Comparison of ENCODE assay signal across 29 cellular contexts in genomic region chr10:108496131-108496530, GRCh38.
"Had no signal": no experiment of that assay in that cellular context is flagged by ENCODE, and none has a peak within 500 bp of the region (broad histone marks: within the 10 kb centered on the region; RNA-seq: fewer than 3 reads in every experiment).

No MANE protein-coding gene starts in this region.

- H3K79me2 ChIP-seq: parathyroid adenoma had no signal

- H3K27me3 ChIP-seq: foreskin keratinocyte, heart left ventricle, left lung, neural progenitor cell, sigmoid colon, upper lobe of left lung, vagina had no signal

- H3K9me3 ChIP-seq: lower lobe of right lung, psoas muscle, sigmoid colon, upper lobe of left lung, vagina had no signal

- FAIRE-seq: colon, endometrium, small intestine had no signal

- H2AFZ ChIP-seq: neural progenitor cell, parathyroid adenoma had no signal

- H3K4me2 ChIP-seq: neural progenitor cell had no signal

- H3K4me3 ChIP-seq: heart left ventricle, left lung, lower lobe of right lung, neural progenitor cell, psoas muscle, sigmoid colon, upper lobe of left lung, vagina had no signal

- H3K36me3 ChIP-seq: heart left ventricle, left lung, lower lobe of right lung, neural progenitor cell, sigmoid colon, upper lobe of left lung, vagina had no signal

- ATAC-seq: activated CD4-positive, alpha-beta T cell treated with anti-CD3 and anti-CD28 coated beads for 36 hours; activated CD8-positive, alpha-beta memory T cell treated with anti-CD3 and anti-CD28 coated beads, Interleukin-2, amount 10 ng/mL, durations not matched to agents 7 days and 5 days; activated CD8-positive, alpha-beta T cell treated with anti-CD3 and anti-CD28 coated beads, Interleukin-2, amount 10 ng/mL, durations not matched to agents 7 days and 5 days; activated naive CD8-positive, alpha-beta T cell treated with anti-CD3 and anti-CD28 coated beads, Interleukin-2, amount 50 U/mL, for 24 hours; foreskin keratinocyte; heart left ventricle; left lung; lower lobe of right lung; naive thymus-derived CD8-positive, alpha-beta T cell; psoas muscle; stimulated activated effector memory CD8-positive, alpha-beta T cell treated with anti-CD3 and anti-CD28 coated beads, Interleukin-12 subunit alpha, Interleukin-12 subunit beta, amount 100 ng/mL, for 72 hours had no signal

- H3K27ac ChIP-seq: epithelial cell of prostate, foreskin keratinocyte, heart left ventricle, left lung, lower lobe of right lung, neural progenitor cell, parathyroid adenoma, psoas muscle, sigmoid colon, upper lobe of left lung, vagina had no signal

- H3K4me1 ChIP-seq: foreskin keratinocyte, heart left ventricle, left lung, lower lobe of right lung, neural progenitor cell, parathyroid adenoma, psoas muscle, sigmoid colon, upper lobe of left lung, vagina had no signal

- DNase-seq: activated CD4-positive, alpha-beta T cell treated with anti-CD3 and anti-CD28 coated beads for 36 hours; activated CD4-positive, CD25-positive, alpha-beta regulatory T cell; activated CD8-positive, alpha-beta memory T cell treated with anti-CD3 and anti-CD28 coated beads, Interleukin-2, amount 10 ng/mL, durations not matched to agents 7 days and 5 days; activated CD8-positive, alpha-beta T cell treated with anti-CD3 and anti-CD28 coated beads, Interleukin-2, amount 10 ng/mL, durations not matched to agents 7 days and 5 days; activated naive CD8-positive, alpha-beta T cell treated with anti-CD3 and anti-CD28 coated beads, Interleukin-2, amount 50 U/mL, for 24 hours; activated T-cell treated with anti-CD3 and anti-CD28 coated beads, Interleukin-2, amount 50 U/mL, for 48 hours; effector CD8-positive, alpha-beta T cell; heart left ventricle; hypothalamus; kidney glomerular epithelial cell; left lung; lower lobe of right lung; mesenchymal stem cell; naive thymus-derived CD8-positive, alpha-beta T cell; occipital lobe; psoas muscle; sigmoid colon; small intestine; stimulated activated CD4-positive, alpha-beta T cell treated with anti-CD3 and anti-CD28 coated beads, Interleukin-4, amount 100 ng/mL, for 24 hours; substantia nigra; upper lobe of left lung had no signal

- H3K9ac ChIP-seq: neural progenitor cell, parathyroid adenoma had no signal
